ENCODE assay signal across 27 cellular contexts in genomic region chr18:6959110-6959509, GRCh38.
"Had no signal": no experiment of that assay in that cellular context is flagged by ENCODE, and none has a peak within 500 bp of the region (broad histone marks: within the 10 kb centered on the region; RNA-seq: fewer than 3 reads in every experiment).

No MANE protein-coding gene starts in this region.

- H3K4me3 ChIP-seq: SJSA1 had no signal

- H3K27ac ChIP-seq: SJSA1 had no signal

- H3K9me3 ChIP-seq: SJSA1 had no signal

- H3K27me3 ChIP-seq: SJSA1 had no signal

- H3K9me3 Mint-ChIP-seq: activated T-helper 17 cell treated with anti-CD3 and anti-CD28 coated beads, Interleukin-2, amount 50 U/mL, for 72 hours had no signal

- DNase-seq: activated B cell treated with CpG ODN at 0.5 μM for 24 hours; activated CD4-positive, alpha-beta T cell treated with anti-CD3 and anti-CD28 coated beads for 1 hour; activated CD4-positive, alpha-beta T cell treated with anti-CD3 and anti-CD28 coated beads, Interleukin-2, amount 10 ng/mL, durations not matched to agents 24 days and 14 days; activated CD4-positive, alpha-beta T cell treated with anti-CD3 and anti-CD28 coated beads, Interleukin-2, amount 50 U/mL, for 48 hours; activated CD8-positive, alpha-beta memory T cell treated with anti-CD3 and anti-CD28 coated beads for 24 hours; activated gamma-delta T cell; activated naive CD4-positive, alpha-beta T cell treated with anti-CD3 and anti-CD28 coated beads for 36 hours; activated T-cell treated with anti-CD3 and anti-CD28 coated beads for 4 hours; activated T-cell treated with anti-CD3 and anti-CD28 coated beads, Interleukin-2, amount 50 U/mL, for 48 hours; amygdala; caudate nucleus; Kasumi-1; KBM-7; NCI-H1092 treated with DMSO at 0.1 percent for 48 hours; NCI-H1436; NCI-H1694 treated with DMSO at 0.1 percent for 48 hours; NCI-H2029 treated with DMSO at 0.1 percent for 48 hours; NCI-H510A treated with DMSO at 0.1 percent for 48 hours; SHP77; T-helper 2 cell; T1000 had no signal

- H3K4me1 ChIP-seq: SJSA1 had no signal

- H3K4me1 Mint-ChIP-seq: activated B cell treated with CpG ODN at 0.5 μM for 24 hours; activated CD4-positive, alpha-beta T cell treated with anti-CD3 and anti-CD28 coated beads, Interleukin-2, amount 10 ng/mL, durations not matched to agents 24 days and 14 days; activated T-helper 17 cell treated with anti-CD3 and anti-CD28 coated beads, Interleukin-2, amount 50 U/mL, for 72 hours had no signal

- FAIRE-seq: RCC 7860, TTC549 had no signal

- H3K4me3 Mint-ChIP-seq: activated B cell treated with CpG ODN at 0.5 μM for 24 hours; activated CD4-positive, alpha-beta T cell treated with anti-CD3 and anti-CD28 coated beads, Interleukin-2, amount 10 ng/mL, durations not matched to agents 24 days and 14 days; activated naive CD4-positive, alpha-beta T cell treated with anti-CD3 and anti-CD28 coated beads for 36 hours; activated naive CD8-positive, alpha-beta T cell; activated T-helper 17 cell treated with anti-CD3 and anti-CD28 coated beads, Interleukin-2, amount 50 U/mL, for 72 hours had no signal

- H3K27me3 Mint-ChIP-seq: activated B cell treated with CpG ODN at 0.5 μM for 24 hours; activated CD4-positive, alpha-beta T cell treated with anti-CD3 and anti-CD28 coated beads, Interleukin-2, amount 10 ng/mL, durations not matched to agents 24 days and 14 days; activated naive CD8-positive, alpha-beta T cell; activated T-helper 17 cell treated with anti-CD3 and anti-CD28 coated beads, Interleukin-2, amount 50 U/mL, for 72 hours had no signal

- H3K36me3 Mint-ChIP-seq: activated naive CD8-positive, alpha-beta T cell had no signal

- H3K36me3 ChIP-seq: SJSA1 had no signal

- H3K27ac Mint-ChIP-seq: activated B cell treated with CpG ODN at 0.5 μM for 24 hours; activated CD4-positive, alpha-beta T cell treated with anti-CD3 and anti-CD28 coated beads, Interleukin-2, amount 10 ng/mL, durations not matched to agents 24 days and 14 days; activated naive CD4-positive, alpha-beta T cell treated with anti-CD3 and anti-CD28 coated beads for 36 hours; activated naive CD8-positive, alpha-beta T cell; activated T-helper 17 cell treated with anti-CD3 and anti-CD28 coated beads, Interleukin-2, amount 50 U/mL, for 72 hours had no signal

- ATAC-seq: activated T-helper 17 cell treated with anti-CD3 and anti-CD28 coated beads, Interleukin-2, amount 50 U/mL, for 72 hours; SK-N-SH treated with all-trans-retinoic acid at 6 μM for 48 hours had no signal
